33 cellular contexts compared by ENCODE assay signal in genomic region chr2:117646872-117647271, GRCh38.
DNase-seq lines count a peak whose midpoint lies in the region; ATAC-seq, FAIRE-seq and TF ChIP-seq lines count a peak whose summit lies in the region.
"Had no signal": no experiment of that assay in that cellular context is flagged by ENCODE, and none has a peak within 500 bp of the region (broad histone marks: within the 10 kb centered on the region; RNA-seq: fewer than 3 reads in every experiment).

No MANE protein-coding gene starts in this region.

- no peak for ATAC-seq in HepG2
- no peak for ATAC-seq in right lobe of liver
- no peak for ATAC-seq in A549
- no peak for ATAC-seq in K562
- ATAC-seq: CD8-positive, alpha-beta T cell had no signal

- POLR2A ChIA-PET in HepG2 (lab: Yijun Ruan, JAX): no interaction called here
- POLR2A ChIA-PET in A549 (lab: Yijun Ruan, JAX): no interaction called here
- POLR2A ChIA-PET in K562 (lab: Yijun Ruan, JAX): no interaction called here
- POLR2A ChIA-PET in GM10248 (lab: Yijun Ruan, JAX): no interaction called here

- in situ Hi-C loops in HepG2 (cut with HindIII; ENCODE audit: extremely low pct_ligation_motif_present, low pct_unique_long_range_greater_than_20kb): no loop called here
- in situ Hi-C loops in K562 (cut with MboI): no loop called here

- no peak overlapping the region for H2AFZ ChIP-seq in HepG2 (ENCODE audit: low read length)
- H2AFZ ChIP-seq in K562 (ENCODE audit: low read depth, low read length): no peak overlapping the region

- H3K36me3 ChIP-seq in HepG2 (replicated peaks in 1 of 2; ENCODE audit: control insufficient read depth in 1 of 2, insufficient read depth in 2 of 2, low read length in 2 of 2) (no peaks in the 10 kb centered on the region), right lobe of liver (no peaks in the 10 kb centered on the region), K562 (ENCODE audit: control insufficient read depth, insufficient read depth, low read length) (no peaks in the 10 kb centered on the region)
- H3K36me3 ChIP-seq: BE2C; BLaER1; BLaER1 treated with 17β-estradiol and CSF1 and Interleukin-3, amounts not matched to agents 10 nM and 100 nM had no signal

- H3K4me1 ChIP-seq in HepG2 (ENCODE audit: insufficient read depth, low read length): no peaks in the 10 kb centered on the region
- no peaks in the 10 kb centered on the region for H3K4me1 ChIP-seq in right lobe of liver
- no peaks in the 10 kb centered on the region for H3K4me1 ChIP-seq in A549
- no peaks in the 10 kb centered on the region for H3K4me1 ChIP-seq in K562 (replicated peaks in 1 of 2; ENCODE audit: control insufficient read depth in 2 of 2, insufficient read depth in 2 of 2, low read length in 2 of 2)
- H3K4me1 ChIP-seq: BE2C; BLaER1; BLaER1 treated with 17β-estradiol and CSF1 and Interleukin-3, amounts not matched to agents 10 nM and 100 nM; Caco-2 had no signal

- no peaks in the 10 kb centered on the region for H4K20me1 ChIP-seq in HepG2 (ENCODE audit: insufficient read depth, low read length)
- no peaks in the 10 kb centered on the region for H4K20me1 ChIP-seq in K562 (replicated peaks; ENCODE audit: control insufficient read depth, insufficient read depth, low read length)
- H4K20me1 ChIP-seq: BLaER1; BLaER1 treated with 17β-estradiol and CSF1 and Interleukin-3, amounts not matched to agents 10 nM and 100 nM had no signal

- FAIRE-seq in HepG2 (lab: Jason Lieb, UNC): no peak
- no peak for FAIRE-seq in A549 (lab: Jason Lieb, UNC)
- no peak for FAIRE-seq in K562 (lab: Jason Lieb, UNC)
- FAIRE-seq: A204.1, D721Med had no signal

- CTCF ChIA-PET in HepG2 (lab: Yijun Ruan, JAX; ENCODE audit: low intra/inter-chr PET ratio, low total read pairs): no interaction called here
- CTCF ChIA-PET in A549 (lab: Yijun Ruan, JAX): no interaction called here
- CTCF ChIA-PET in K562 (lab: Yijun Ruan, JAX; ENCODE audit: low intra/inter-chr PET ratio): no interaction called here
- CTCF ChIA-PET in GM10248 (lab: Yijun Ruan, JAX): interaction anchor here (1.3 kb wide), 1 partner anchor 177 kb away, joined by 3 read pairs; no protein-coding TSS in a partner anchor

- H3K4me3 ChIP-seq in HepG2 (replicated peaks in 1 of 3; ENCODE audit: insufficient read depth in 1 of 3, low read depth in 2 of 3, low read length in 3 of 3) (no peak overlapping the region), right lobe of liver (no peak overlapping the region), A549 (no peak overlapping the region), K562 (no peak overlapping the region)
- H3K4me3 ChIP-seq: BLaER1; BLaER1 treated with 17β-estradiol and CSF1 and Interleukin-3, amounts not matched to agents 10 nM and 100 nM had no signal

- H3K4me2 ChIP-seq in HepG2 (ENCODE audit: low read depth, low read length) (no peak overlapping the region), A549 (no peak overlapping the region), K562 (ENCODE audit: insufficient read depth, low read length) (no peak overlapping the region)
- H3K4me2 ChIP-seq: BLaER1; BLaER1 treated with 17β-estradiol and CSF1 and Interleukin-3, amounts not matched to agents 10 nM and 100 nM had no signal

- no peak overlapping the region for H3K9ac ChIP-seq in HepG2 (ENCODE audit: insufficient read depth, low read depth, low read length)
- no peak overlapping the region for H3K9ac ChIP-seq in K562 (ENCODE audit: insufficient read depth in 1 of 2, low read depth in 2 of 2, low read length in 2 of 2)
- H3K9ac ChIP-seq: BLaER1; BLaER1 treated with 17β-estradiol and CSF1 and Interleukin-3, amounts not matched to agents 10 nM and 100 nM had no signal

- TF ChIP-seq RAD21 in HepG2 (CRISPR knock-in tag; IDR thresholded peaks at IDR 0.05) (no peak), A549 (conservative IDR thresholded peaks at IDR 0.05 in 1 of 2, IDR thresholded peaks at IDR 0.05 in 1 of 2) (no peak), K562 (CRISPR knock-in tag; conservative IDR thresholded peaks at IDR 0.05 in 1 of 2, IDR thresholded peaks at IDR 0.05 in 1 of 2) (no peak)

- no TSS peak for BruUV-seq in HepG2 (replicated peaks; lab: Mats Ljungman, UMichigan)
- BruUV-seq in K562 (replicated peaks; lab: Mats Ljungman, UMichigan): no TSS peak

- TF ChIP-seq CTCF in HepG2 (CRISPR knock-in tag; IDR thresholded peaks at IDR 0.05) (no peak), right lobe of liver (IDR thresholded peaks at IDR 0.05) (no peak), A549 (IDR thresholded peaks at IDR 0.05) (no peak), VCaP (conservative IDR thresholded peaks at IDR 0.05) (no peak), K562 (IDR thresholded peaks at IDR 0.05 in 2 of 3, conservative IDR thresholded peaks at IDR 0.05 in 1 of 3; ENCODE audit: insufficient read depth in 2 of 3, low read depth in 1 of 3, low read length in 3 of 3) (no peak), GM10248 (IDR thresholded peaks at IDR 0.05; ENCODE audit: control extremely low read depth, extremely low read depth, low read depth, missing control alignments) (no peak)

- 0% methylated on average over 1 of the region's 1 CpG for WGBS in HepG2 (ENCODE audit: low lambda C conversion rate)
- 36% methylated on average over 1 of the region's 1 CpG for WGBS in right lobe of liver (ENCODE audit: insufficient coverage, low coverage, low lambda C conversion rate, missing lambda C conversion rate)
- WGBS in A549 (ENCODE audit: missing lambda C conversion rate): 0% methylated on average over 1 of the region's 1 CpG
- 0% methylated on average over 1 of the region's 1 CpG for WGBS in K562 (ENCODE audit: insufficient coverage, low coverage, missing lambda C conversion rate)

- TF ChIP-seq EP300 in HepG2 (IDR thresholded peaks at IDR 0.05; ENCODE audit: low read depth in 2 of 2, low read length in 2 of 2) (no peak), HepG2 (CRISPR knock-in tag; IDR thresholded peaks at IDR 0.05; ENCODE audit: borderline replicate concordance) (no peak), A549 (IDR thresholded peaks at IDR 0.05) (no peak), K562 (IDR thresholded peaks at IDR 0.05; ENCODE audit: low read length) (no peak)

- intact Hi-C loops in HepG2 (cut with micrococcal nuclease; ENCODE audit: unreplicated experiment): no loop called here
- intact Hi-C loops in right lobe of liver (cut with DNase I): no loop called here
- intact Hi-C loops in K562 (cut with micrococcal nuclease): no loop called here

- H3K79me2 ChIP-seq in HepG2 (ENCODE audit: insufficient read depth, low read length): no peaks in the 10 kb centered on the region
- no peaks in the 10 kb centered on the region for H3K79me2 ChIP-seq in K562 (ENCODE audit: control insufficient read depth, insufficient read depth, low read length)

- DNase-seq in HepG2 (ENCODE audit: low spot score) (no peak), right lobe of liver (no peak), A549 (ENCODE audit: low read depth in 1 of 2, low spot score in 1 of 2) (no peak), K562 (ENCODE audit: extremely low read depth in 1 of 4, low spot score in 3 of 4) (no peak), SKM-1 (lab: John Stamatoyannopoulos, UW; ENCODE audit: unreplicated experiment) (no peak), DMS79 (lab: John Stamatoyannopoulos, UW) (no peak), GM10248 (ENCODE audit: extremely low spot score) (no peak)
- DNase-seq: 8988T; ACHN; AML-193; BE2C; C1 segment of cervical spinal cord; Caco-2; Calu3; CD4-positive, alpha-beta memory T cell; CD4-positive, alpha-beta T cell; CD4-positive, CD25-positive, alpha-beta regulatory T cell; CD8-positive, alpha-beta memory T cell; CD8-positive, alpha-beta T cell; COR-L47; DMS 273 treated with DMSO at 0.1 percent for 48 hours; DMS153; DMS53; DMS79 treated with DMSO at 0.1 percent for 48 hours; DND-41; EL had no signal

- no peaks in the 10 kb centered on the region for H3K9me1 ChIP-seq in K562 (ENCODE audit: control insufficient read depth, insufficient read depth, low read length)

- TF ChIP-seq POLR2A in HepG2 (IDR thresholded peaks at IDR 0.05; ENCODE audit: insufficient read depth in 1 of 2, low read depth in 2 of 2, low read length in 2 of 2) (no peak), right lobe of liver (IDR thresholded peaks at IDR 0.05) (no peak), A549 (IDR thresholded peaks at IDR 0.05; ENCODE audit: low read length) (no peak), K562 (conservative IDR thresholded peaks at IDR 0.05) (no peak)

- H3K27me3 ChIP-seq in HepG2 (ENCODE audit: control insufficient read depth in 1 of 2, insufficient read depth in 2 of 2, low read length in 2 of 2) (no peaks in the 10 kb centered on the region), right lobe of liver (no peaks in the 10 kb centered on the region), K562 (ENCODE audit: control insufficient read depth in 2 of 2, insufficient read depth in 2 of 2, low read length in 2 of 2) (no peaks in the 10 kb centered on the region)
- H3K27me3 ChIP-seq: BE2C; BLaER1; BLaER1 treated with 17β-estradiol and CSF1 and Interleukin-3, amounts not matched to agents 10 nM and 100 nM had no signal

- H3K9me3 ChIP-seq in HepG2 (ENCODE audit: low read length): no peaks in the 10 kb centered on the region
- no peaks in the 10 kb centered on the region for H3K9me3 ChIP-seq in right lobe of liver
- H3K9me3 ChIP-seq in A549: no peaks in the 10 kb centered on the region
- H3K9me3 ChIP-seq in K562 (replicated peaks; ENCODE audit: control insufficient read depth, insufficient read depth, low read depth, low read length): no peaks in the 10 kb centered on the region
- H3K9me3 ChIP-seq: BE2C; BLaER1; BLaER1 treated with 17β-estradiol and CSF1 and Interleukin-3, amounts not matched to agents 10 nM and 100 nM; Caco-2 had no signal

- H3K27ac ChIP-seq in HepG2 (ENCODE audit: extremely low read length, insufficient read depth, low read length) (no peak overlapping the region), right lobe of liver (no peak overlapping the region), A549 (no peak overlapping the region), VCaP (0 out of 2 replicates have a peak overlapping the region, but pooled peaks have one; percentile 31), K562 (ENCODE audit: extremely low read depth, low read depth, low read length) (no peak overlapping the region)
- H3K27ac ChIP-seq: 22Rv1; BLaER1; BLaER1 treated with 17β-estradiol and CSF1 and Interleukin-3, amounts not matched to agents 10 nM and 100 nM; C4-2B had no signal

TF ChIP-seq in HepG2, 621 proteins besides CTCF, POLR2A, EP300 and RAD21 (continues in another document):
- no peak for TF ChIP-seq ZNF260 (CRISPR knock-in tag; IDR thresholded peaks at IDR 0.05; ENCODE audit: borderline replicate concordance, low read depth)
- TF ChIP-seq MAFK (conservative IDR thresholded peaks at IDR 0.05 in 1 of 2, IDR thresholded peaks at IDR 0.05 in 1 of 2; ENCODE audit: low read length in 2 of 2): peak; percentile 53 to 61; a peak in 3 of 4 replicates

TF ChIP-seq in A549, 52 proteins besides CTCF, POLR2A, EP300 and RAD21:
- no peak for TF ChIP-seq EHMT2 (IDR thresholded peaks at IDR 0.05; ENCODE audit: low read depth)
- peak; percentile 22 for TF ChIP-seq MAFK (IDR thresholded peaks at IDR 0.05; ENCODE audit: partially characterized antibody)
TF ChIP-seq in A549: peak in this region for 1.

TF ChIP-seq in K562, 482 proteins besides CTCF, POLR2A, EP300 and RAD21 (continues in another document):
- no peak for TF ChIP-seq ZNF134 (CRISPR knock-in tag; conservative IDR thresholded peaks at IDR 0.05)
- no peak for TF ChIP-seq CBX5 (IDR thresholded peaks at IDR 0.05; ENCODE audit: borderline replicate concordance, low read depth)
- 0 out of 2 replicates have a peak, but pooled peaks have one; percentile 3 for TF ChIP-seq ZNF316 (IDR thresholded peaks at IDR 0.05)

Comparison
In these comparisons a context has a peak if more than half of its experiments do, and no peak if none do; other contexts are left out.
1. Of the 241 proteins assayed by ChIP-seq in both HepG2 and K562: peak only in HepG2: MAFF and MAFK; only in K562: none; in both: none; in neither: 239.